ENCODE assay signal across 22 cellular contexts in genomic region chr10:3879073-3879472, GRCh38.
DNase-seq lines count a peak whose midpoint lies in the region; ATAC-seq, FAIRE-seq and TF ChIP-seq lines count a peak whose summit lies in the region.
"Had no signal": no experiment of that assay in that cellular context is flagged by ENCODE, and none has a peak within 500 bp of the region (broad histone marks: within the 10 kb centered on the region; RNA-seq: fewer than 3 reads in every experiment).

No MANE protein-coding gene starts in this region.

- H3K27ac ChIP-seq in CD4-positive, CD25-positive, alpha-beta regulatory T cell (ENCODE audit: insufficient read depth, low read length, poor library complexity, severe bottlenecking): no peak overlapping the region
- H3K27ac ChIP-seq in VCaP: peak overlapping the region; percentile 29; the same call in 1 of the 2 replicates
- peak overlapping the region; percentile 49 for H3K27ac ChIP-seq in HepG2 (ENCODE audit: extremely low read length, insufficient read depth, low read length)
- H3K27ac ChIP-seq in MM.1S (ENCODE audit: low read length): no peak overlapping the region
- H3K27ac ChIP-seq: C4-2B, lower lobe of right lung, Peyer's patch had no signal

- TF ChIP-seq RAD21 in HepG2 (CRISPR knock-in tag; IDR thresholded peaks at IDR 0.05): no peak

- no peaks in the 10 kb centered on the region for H3K79me2 ChIP-seq in HepG2 (ENCODE audit: insufficient read depth, low read length)
- no peaks in the 10 kb centered on the region for H3K79me2 ChIP-seq in MM.1S (ENCODE audit: low read length)

- H3K4me2 ChIP-seq in HepG2 (ENCODE audit: low read depth, low read length) (peak overlapping the region; percentile 73), MM.1S (ENCODE audit: low read depth, low read length) (no peak overlapping the region)

- H3K4me1 Mint-ChIP-seq in CD4-positive, CD25-positive, alpha-beta regulatory T cell: peaks cover 18 to 45% (median 33%) of the 10 kb centered on the region in 4 donors
- H3K4me1 Mint-ChIP-seq in activated naive CD8-positive, alpha-beta T cell treated with anti-CD3 and anti-CD28 coated beads, Interleukin-2, amount 50 U/mL, for 24 hours: peaks cover 42% of the 10 kb centered on the region
- H3K4me1 Mint-ChIP-seq: neural crest cell had no signal

- in situ Hi-C loops in HepG2 (cut with HindIII; ENCODE audit: extremely low pct_ligation_motif_present, low pct_unique_long_range_greater_than_20kb): no loop called here

- no peaks in the 10 kb centered on the region for H3K27me3 Mint-ChIP-seq in CD4-positive, CD25-positive, alpha-beta regulatory T cell
- no peaks in the 10 kb centered on the region for H3K27me3 Mint-ChIP-seq in activated naive CD8-positive, alpha-beta T cell treated with anti-CD3 and anti-CD28 coated beads, Interleukin-2, amount 50 U/mL, for 24 hours

- H3K4me1 ChIP-seq in CD4-positive, CD25-positive, alpha-beta regulatory T cell (ENCODE audit: control insufficient read depth, insufficient read depth, low read length, poor library complexity, severe bottlenecking): peaks cover 38% of the 10 kb centered on the region
- H3K4me1 ChIP-seq in HepG2 (ENCODE audit: insufficient read depth, low read length) (peaks cover 24% of the 10 kb centered on the region), MM.1S (ENCODE audit: low read length) (peaks cover 27% of the 10 kb centered on the region)

- no peaks in the 10 kb centered on the region for H3K9me3 ChIP-seq in CD4-positive, CD25-positive, alpha-beta regulatory T cell (ENCODE audit: control insufficient read depth in 2 of 2, low read length in 2 of 2)
- H3K9me3 ChIP-seq in HepG2 (ENCODE audit: low read length) (no peaks in the 10 kb centered on the region), MM.1S (replicated peaks; ENCODE audit: insufficient read depth, low read length) (no peaks in the 10 kb centered on the region)
- H3K9me3 ChIP-seq: lower lobe of right lung, Peyer's patch had no signal

- 1% methylated on average over 8 of the region's 8 CpGs for WGBS in HepG2 (ENCODE audit: low lambda C conversion rate)

- H3K27me3 ChIP-seq in CD4-positive, CD25-positive, alpha-beta regulatory T cell (ENCODE audit: control insufficient read depth, insufficient read depth, low read length): no peaks in the 10 kb centered on the region
- H3K27me3 ChIP-seq in HepG2 (ENCODE audit: control insufficient read depth in 1 of 2, insufficient read depth in 2 of 2, low read length in 2 of 2): no peaks in the 10 kb centered on the region
- H3K27me3 ChIP-seq in MM.1S (replicated peaks; ENCODE audit: insufficient read depth, low read length): no peaks in the 10 kb centered on the region
- H3K27me3 ChIP-seq: Peyer's patch had no signal

- H3K9me2 ChIP-seq in MM.1S (replicated peaks; ENCODE audit: insufficient read depth, low read length): no peaks in the 10 kb centered on the region

- peak overlapping the region; percentile 44 to 76 (median 55) for H3K27ac Mint-ChIP-seq in CD4-positive, CD25-positive, alpha-beta regulatory T cell
- H3K27ac Mint-ChIP-seq in activated naive CD8-positive, alpha-beta T cell treated with anti-CD3 and anti-CD28 coated beads, Interleukin-2, amount 50 U/mL, for 24 hours: no peak overlapping the region
- H3K27ac Mint-ChIP-seq: activated naive CD4-positive, alpha-beta T cell treated with anti-CD3 and anti-CD28 coated beads for 36 hours; activated T-cell treated with anti-CD3 and anti-CD28 coated beads, Interleukin-2, amount 50 U/mL, for 72 hours had no signal

- H3F3A ChIP-seq in MM.1S (ENCODE audit: insufficient read depth, low read length): peaks cover 26% of the 10 kb centered on the region

- intact Hi-C loops in HepG2 (cut with micrococcal nuclease; ENCODE audit: unreplicated experiment): no loop called here

- TF ChIP-seq EP300 in HepG2 (IDR thresholded peaks at IDR 0.05; ENCODE audit: low read depth in 2 of 2, low read length in 2 of 2): peak in 1 of 2 experiments; percentile 46; a peak in 1 of 4 replicates
- TF ChIP-seq EP300 in HepG2 (CRISPR knock-in tag; IDR thresholded peaks at IDR 0.05; ENCODE audit: borderline replicate concordance): no peak

- peak overlapping the region in 1 of 4 donors; percentile 64 for H3K4me3 Mint-ChIP-seq in CD4-positive, CD25-positive, alpha-beta regulatory T cell
- H3K4me3 Mint-ChIP-seq in activated naive CD8-positive, alpha-beta T cell treated with anti-CD3 and anti-CD28 coated beads, Interleukin-2, amount 50 U/mL, for 24 hours: no peak overlapping the region
- H3K4me3 Mint-ChIP-seq: activated naive CD4-positive, alpha-beta T cell treated with anti-CD3 and anti-CD28 coated beads for 36 hours; neural crest cell had no signal

- H3K4me3 ChIP-seq in CD4-positive, CD25-positive, alpha-beta regulatory T cell (ENCODE audit: low read depth, low read length): no peak overlapping the region
- H3K4me3 ChIP-seq in HepG2 (replicated peaks in 1 of 3; ENCODE audit: insufficient read depth in 1 of 3, low read depth in 2 of 3, low read length in 3 of 3) (peak overlapping the region; percentile 18 to 46 (median 26); a peak in 3 of 6 replicates), MM.1S (ENCODE audit: low read length) (no peak overlapping the region)
- H3K4me3 ChIP-seq: lower lobe of right lung, Peyer's patch had no signal

- FAIRE-seq in HepG2 (lab: Jason Lieb, UNC): peak; percentile 18

- peaks cover 5% of the 10 kb centered on the region for H3K36me3 Mint-ChIP-seq in CD4-positive, CD25-positive, alpha-beta regulatory T cell
- H3K36me3 Mint-ChIP-seq in activated naive CD8-positive, alpha-beta T cell treated with anti-CD3 and anti-CD28 coated beads, Interleukin-2, amount 50 U/mL, for 24 hours (ENCODE audit: low read depth): no peaks in the 10 kb centered on the region
- H3K36me3 Mint-ChIP-seq: IgD-negative memory B cell had no signal

- H2AFZ ChIP-seq in HepG2 (ENCODE audit: low read length): peak overlapping the region; percentile 19
- no peak overlapping the region for H2AFZ ChIP-seq in MM.1S (ENCODE audit: low read length)

- 0 out of 4 replicates have a peak, but pooled peaks of 1 of the 2 experiments have one; percentile 25 for TF ChIP-seq POLR2A in HepG2 (IDR thresholded peaks at IDR 0.05; ENCODE audit: insufficient read depth in 1 of 2, low read depth in 2 of 2, low read length in 2 of 2)

- H3K9me3 Mint-ChIP-seq in CD4-positive, CD25-positive, alpha-beta regulatory T cell: peaks cover 0 to 5% (median 0%) of the 10 kb centered on the region in 7 donors
- peaks cover 7% of the 10 kb centered on the region for H3K9me3 Mint-ChIP-seq in activated naive CD8-positive, alpha-beta T cell treated with anti-CD3 and anti-CD28 coated beads, Interleukin-2, amount 50 U/mL, for 24 hours
- H3K9me3 Mint-ChIP-seq: activated naive CD4-positive, alpha-beta T cell treated with anti-CD3 and anti-CD28 coated beads for 36 hours; IgD-negative memory B cell; neural crest cell had no signal

- TF ChIP-seq CTCF in VCaP (conservative IDR thresholded peaks at IDR 0.05) (no peak), HepG2 (CRISPR knock-in tag; IDR thresholded peaks at IDR 0.05) (no peak), MM.1S (IDR thresholded peaks at IDR 0.05; ENCODE audit: low read length) (no peak)

- POLR2A ChIA-PET in HepG2 (lab: Yijun Ruan, JAX): interaction anchor here (0.7 to 1.6 kb wide), 4 partner anchors 10 to 94 kb away, joined by 5 to 12 read pairs (median 10); partner anchors contain the start of gene KLF6

- no peaks in the 10 kb centered on the region for H3K36me3 ChIP-seq in CD4-positive, CD25-positive, alpha-beta regulatory T cell (ENCODE audit: control insufficient read depth, insufficient read depth, low read length)
- no peaks in the 10 kb centered on the region for H3K36me3 ChIP-seq in HepG2 (replicated peaks in 1 of 2; ENCODE audit: control insufficient read depth in 1 of 2, insufficient read depth in 2 of 2, low read length in 2 of 2)
- no peaks in the 10 kb centered on the region for H3K36me3 ChIP-seq in MM.1S (replicated peaks; ENCODE audit: insufficient read depth, low read length)
- H3K36me3 ChIP-seq: lower lobe of right lung, Peyer's patch had no signal

- no peak for DNase-seq in CD4-positive, CD25-positive, alpha-beta regulatory T cell
- DNase-seq in DMS53 (lab: John Stamatoyannopoulos, UW) (peak; percentile 96), HepG2 (ENCODE audit: low spot score) (peak; percentile 73), MM.1S (no peak), AG20443 (ENCODE audit: low spot score) (no peak)
- no peak for DNase-seq in activated naive CD8-positive, alpha-beta T cell treated with anti-CD3 and anti-CD28 coated beads, Interleukin-2, amount 50 U/mL, for 24 hours
- DNase-seq: activated CD4-positive, alpha-beta T cell treated with anti-CD3 and anti-CD28 coated beads for 48 hours; activated naive CD4-positive, alpha-beta T cell treated with anti-CD3 and anti-CD28 coated beads for 36 hours; activated T-cell treated with anti-CD3 and anti-CD28 coated beads, Interleukin-2, amount 50 U/mL, for 72 hours; DMS79; GF-D8; lower lobe of right lung; NCI-H1092 treated with DMSO at 0.1 percent for 48 hours; NCI-H2029 treated with DMSO at 0.1 percent for 48 hours; NCI-H446; NK-92 treated with Interleukin-12 subunit alpha and Interleukin-12 subunit beta, amount 100 ng/mL, for 24 hours; stimulated activated CD8-positive, alpha-beta memory T cell treated with anti-CD3 and anti-CD28 coated beads, Interleukin-4, amount 100 ng/mL, for 48 hours had no signal

- BruUV-seq in HepG2 (replicated peaks; lab: Mats Ljungman, UMichigan): no TSS peak

- ATAC-seq in CD4-positive, CD25-positive, alpha-beta regulatory T cell (ENCODE audit: low read depth in 2 of 2): no peak
- ATAC-seq in HepG2: peak; percentile 74
- ATAC-seq in activated naive CD8-positive, alpha-beta T cell treated with anti-CD3 and anti-CD28 coated beads, Interleukin-2, amount 50 U/mL, for 24 hours: no peak
- ATAC-seq: activated T-cell treated with anti-CD3 and anti-CD28 coated beads, Interleukin-2, amount 50 U/mL, for 72 hours had no signal

- CTCF ChIA-PET in HepG2 (lab: Yijun Ruan, JAX; ENCODE audit: low intra/inter-chr PET ratio, low total read pairs): no interaction called here

- H4K20me1 ChIP-seq in HepG2 (ENCODE audit: insufficient read depth, low read length): no peaks in the 10 kb centered on the region
- H4K20me1 ChIP-seq in MM.1S (ENCODE audit: insufficient read depth, low read length): no peaks in the 10 kb centered on the region

- H3K9ac ChIP-seq in HepG2 (ENCODE audit: insufficient read depth, low read depth, low read length) (peak overlapping the region; percentile 55; the same call in 1 of the 2 replicates), MM.1S (ENCODE audit: low read length) (no peak overlapping the region)

TF ChIP-seq in HepG2, 621 proteins besides CTCF, POLR2A, EP300 and RAD21 (continues in another document):
- TF ChIP-seq ZNF841 (CRISPR knock-in tag; IDR thresholded peaks at IDR 0.05; ENCODE audit: borderline replicate concordance): no peak

Comparison
In these comparisons a context has a peak if more than half of its experiments do, and no peak if none do; other contexts are left out.
1. DNase-seq: peak in DMS53 (single experiment) and HepG2 (single experiment); none in CD4-positive, CD25-positive, alpha-beta regulatory T cell (0 of 3), MM.1S (single experiment), activated naive CD8-positive, alpha-beta T cell treated with anti-CD3 and anti-CD28 coated beads, Interleukin-2, amount 50 U/mL, for 24 hours (single experiment) and AG20443 (single experiment).
2. H3K27ac ChIP-seq: peak in VCaP (single experiment) and HepG2 (single experiment); none in CD4-positive, CD25-positive, alpha-beta regulatory T cell (single experiment) and MM.1S (single experiment).
3. H3K4me3 ChIP-seq: peak in HepG2 (3 of 3); none in CD4-positive, CD25-positive, alpha-beta regulatory T cell (single experiment) and MM.1S (single experiment).